24 cellular contexts compared by ENCODE assay signal in genomic region chr4:26271703-26272102, GRCh38.
"Had no signal": no experiment of that assay in that cellular context is flagged by ENCODE, and none has a peak within 500 bp of the region (broad histone marks: within the 10 kb centered on the region; RNA-seq: fewer than 3 reads in every experiment).

No MANE protein-coding gene starts in this region.

- ATAC-seq: natural killer cell; sciatic nerve; stimulated activated naive B cell treated with anti-CD40 and anti-IgM and Interleukin-4, amounts not matched to agents 10 μg/mL and 1 μg/mL and 100 μg/mL, for 72 hours; stimulated activated naive CD8-positive, alpha-beta T cell treated with anti-CD3 and anti-CD28 coated beads, Interleukin-15, Interleukin-2, amounts not matched to agents 100 U/mL and 50 U/mL, for 24 hours; upper lobe of right lung had no signal

- FAIRE-seq: urothelium cell line had no signal

- H3K4me1 ChIP-seq: right atrium auricular region, thyroid gland had no signal

- H3K4me3 ChIP-seq: hepatocyte, left ventricle myocardium inferior, lung, neural progenitor cell, ovary, right atrium auricular region, skin epidermis, stomach, testis, thyroid gland, upper lobe of right lung had no signal

- H3K9me3 ChIP-seq: left ventricle myocardium inferior, ovary, right atrium auricular region, stomach, testis, thyroid gland, upper lobe of right lung had no signal

- H2AFZ ChIP-seq: hepatocyte, neural progenitor cell had no signal

- H3K36me3 ChIP-seq: left ventricle myocardium inferior, neural progenitor cell, ovary, right atrium auricular region, stomach, thyroid gland, upper lobe of right lung had no signal

- H3K4me2 ChIP-seq: hepatocyte, neural progenitor cell had no signal

- H3K79me2 ChIP-seq: hepatocyte had no signal

- H3K9ac ChIP-seq: neural progenitor cell had no signal

- DNase-seq: islet precursor cell; left ventricle myocardium inferior; mesendoderm; naive B cell; natural killer cell; nephron progenitor cell; ovary; stimulated activated CD4-positive, alpha-beta T cell treated with anti-CD3 and anti-CD28 coated beads, Interleukin-12 subunit alpha, Interleukin-12 subunit beta, amount 100 ng/mL, for 4 hours; stimulated activated CD4-positive, alpha-beta T cell treated with anti-CD3 and anti-CD28 coated beads, Interleukin-15, amount 100 ng/mL, for 24 hours; stimulated activated CD4-positive, alpha-beta T cell treated with anti-CD3 and anti-CD28 coated beads, Interleukin-2, amount 100 ng/mL, for 24 hours; stimulated activated CD4-positive, alpha-beta T cell treated with anti-CD3 and anti-CD28 coated beads, Interleukin-4, amount 100 ng/mL, for 1 hour; stimulated activated naive B cell treated with anti-CD40 and anti-IgM and Interleukin-4, amounts not matched to agents 10 μg/mL and 1 μg/mL and 100 μg/mL, for 72 hours; stimulated activated naive CD8-positive, alpha-beta T cell treated with anti-CD3 and anti-CD28 coated beads, Interleukin-15, Interleukin-2, amounts not matched to agents 100 U/mL and 50 U/mL, for 24 hours; stomach; testis; thyroid gland; upper lobe of right lung had no signal

- H3K27me3 ChIP-seq: hepatocyte, neural progenitor cell, ovary, right atrium auricular region, stomach, testis, thyroid gland, upper lobe of right lung had no signal

- H3K27ac ChIP-seq: hepatocyte, left ventricle myocardium inferior, neural progenitor cell, ovary, right atrium auricular region, stomach, testis, thyroid gland, upper lobe of right lung had no signal
